Comparison of ENCODE assay signal across 8 cellular contexts in genomic region chr4:158768577-158769174, GRCh38.
DNase-seq lines count a peak whose midpoint lies in the region; ATAC-seq lines count a peak whose summit lies in the region.

FNIP2 (plus strand) TSS chr4:158769026; CDS start chr4:158769213, 187 bp downstream.

- peak; percentile 28 for DNase-seq in NCI-H2196 treated with DMSO at 0.1 percent for 48 hours (lab: John Stamatoyannopoulos, UW; ENCODE audit: unreplicated experiment)
- peak; percentile 48 to 64 for DNase-seq in activated CD4-positive, alpha-beta T cell treated with anti-CD3 and anti-CD28 coated beads for 4 hours
- DNase-seq in cortex of kidney (lab: John Stamatoyannopoulos, UW) = peak; percentile 5
- DNase-seq in left kidney (ENCODE audit: low read depth, low spot score) = peak; percentile 94
- peak; percentile 64 for DNase-seq in stimulated activated CD4-positive, alpha-beta T cell treated with anti-CD3 and anti-CD28 coated beads, Interleukin-1b, Interleukin-23, amount 100 ng/mL, for 48 hours

- no peaks in the 10 kb centered on the region for H3K27me3 ChIP-seq in ACC112 (ENCODE audit: insufficient read depth, low read length)

- no peaks in the 10 kb centered on the region for H3K36me3 ChIP-seq in ACC112 (ENCODE audit: insufficient read depth, low read length)

- H3K4me3 ChIP-seq in ACC112 (ENCODE audit: low read depth, low read length) = peak within 1 kb of the TSS; percentile 98

- H3K27ac ChIP-seq in ACC112 (ENCODE audit: low read depth, low read length) = peak within 1 kb of the TSS; percentile 18; the same call in 1 of the 2 replicates

- H3K4me1 ChIP-seq in ACC112 (ENCODE audit: control insufficient read depth, insufficient read depth, low read length, unreplicated experiment) = peaks cover 18% of the 10 kb centered on the region

- H2AFZ ChIP-seq in ACC112 (ENCODE audit: low read length, unreplicated experiment) = peak within 1 kb of the TSS; percentile 100

- peak; percentile 70 for ATAC-seq in GM18858 (IDR thresholded peaks at IDR 0.05; ENCODE audit: unreplicated experiment)
- peak; percentile 40 for ATAC-seq in HG03060 (IDR thresholded peaks at IDR 0.05; ENCODE audit: low read depth, unreplicated experiment)

- peaks cover 42% of the 10 kb centered on the region for H3K79me2 ChIP-seq in ACC112 (ENCODE audit: control insufficient read depth, insufficient read depth, low read length, unreplicated experiment)

Comparison
In these comparisons a context has a peak if more than half of its experiments do, and no peak if none do; other contexts are left out.
1. Peak in every context shown above with its lines: DNase-seq, ATAC-seq, H3K4me3 ChIP-seq and H3K27ac ChIP-seq.
2. DNase-seq: peak in every context shown above with its lines; median percentile 94 in left kidney; 64 in stimulated activated CD4-positive, alpha-beta T cell treated with anti-CD3 and anti-CD28 coated beads, Interleukin-1b, Interleukin-23, amount 100 ng/mL, for 48 hours; 56 in activated CD4-positive, alpha-beta T cell treated with anti-CD3 and anti-CD28 coated beads for 4 hours; 28 in NCI-H2196 treated with DMSO at 0.1 percent for 48 hours; 5 in cortex of kidney.